ENCODE assay signal across 9 cellular contexts in genomic region chr5:135887447-135887864, GRCh38. TPM values are rescaled to one million over a fixed set of nuclear protein-coding genes. Genes with fewer than 3 reads are reported as not detected.
DNase-seq lines count a peak whose midpoint lies in the region; TF ChIP-seq lines count a peak whose summit lies in the region.
"Had no signal": no experiment of that assay in that cellular context is flagged by ENCODE, and none has a peak within 500 bp of the region (broad histone marks: within the 10 kb centered on the region; RNA-seq: fewer than 3 reads in every experiment).

No MANE protein-coding gene starts in this region.

- H3K27me3 ChIP-seq in GM23248 (replicated peaks; ENCODE audit: insufficient read depth) = no peaks in the 10 kb centered on the region
- no peaks in the 10 kb centered on the region for H3K27me3 ChIP-seq in KMS-11 (ENCODE audit: insufficient read depth, low read depth)
- H3K27me3 ChIP-seq in prostate gland (replicated peaks; ENCODE audit: insufficient read depth) = no peaks in the 10 kb centered on the region

- no peak overlapping the region for H3K27ac ChIP-seq in GM23248
- no peak overlapping the region for H3K27ac ChIP-seq in KMS-11
- no peak overlapping the region for H3K27ac ChIP-seq in RWPE1
- no peak overlapping the region for H3K27ac ChIP-seq in prostate gland

- no peaks in the 10 kb centered on the region for H3F3A ChIP-seq in GM23248 (ENCODE audit: insufficient read depth)

- TF ChIP-seq CTCF in KMS-11 (conservative IDR thresholded peaks at IDR 0.05; ENCODE audit: low read depth, low read length) = peak; percentile 88
- TF ChIP-seq CTCF in RWPE1 (conservative IDR thresholded peaks at IDR 0.05; ENCODE audit: low read depth) = peak; percentile 92
- TF ChIP-seq CTCF in prostate gland (IDR thresholded peaks at IDR 0.05) = peak; percentile 57 to 84 (median 77)

- H3K79me2 ChIP-seq in GM23248 (ENCODE audit: insufficient read depth) (no peaks in the 10 kb centered on the region), KMS-11 (ENCODE audit: insufficient read depth, low read depth) (no peaks in the 10 kb centered on the region)

- H3K4me1 ChIP-seq in GM23248 (ENCODE audit: insufficient read depth) (0 out of 2 replicates have a peak, but pooled peaks cover 6% of the 10 kb centered on the region), KMS-11 (ENCODE audit: low read depth, poor library complexity, severe bottlenecking) (peaks cover 41% of the 10 kb centered on the region), prostate gland (replicated peaks) (no peaks in the 10 kb centered on the region)

- peak overlapping the region; percentile 50 for H3K4me2 ChIP-seq in GM23248 (ENCODE audit: unreplicated experiment)
- peak overlapping the region; percentile 50; the same call in 1 of the 2 replicates for H3K4me2 ChIP-seq in KMS-11

- H3K9me2 ChIP-seq in GM23248 (ENCODE audit: insufficient read depth) = no peaks in the 10 kb centered on the region

- in situ Hi-C loops in GM23248 (cut with MboI) = loop anchor here (5.0 to 25.0 kb wide), 3 partner anchors 297 to 875 kb away; no protein-coding TSS in a partner anchor

- H4K20me1 ChIP-seq in GM23248 (ENCODE audit: insufficient read depth) (no peaks in the 10 kb centered on the region), KMS-11 (ENCODE audit: insufficient read depth) (no peaks in the 10 kb centered on the region)

- intact Hi-C loops in head of caudate nucleus (cut with DNase I) (loop anchor here (5.0 kb wide), 1 partner anchor 325 kb away; no protein-coding TSS in a partner anchor), prostate gland (cut with DNase I) (loop anchor here (5.0 kb wide), 3 partner anchors 60 to 325 kb away; no protein-coding TSS in a partner anchor)

- H3K4me3 ChIP-seq in GM23248 = no peak overlapping the region
- no peak overlapping the region for H3K4me3 ChIP-seq in KMS-11 (IDR thresholded peaks at IDR 0.05; ENCODE audit: insufficient read depth, low read depth, low read length)
- H3K4me3 ChIP-seq in prostate gland = no peak overlapping the region

- H3K36me3 ChIP-seq in GM23248 (ENCODE audit: low read depth) (no peaks in the 10 kb centered on the region), KMS-11 (ENCODE audit: insufficient read depth) (no peaks in the 10 kb centered on the region), prostate gland (no peaks in the 10 kb centered on the region)

- 15 to 16% methylated on average over 8 of the region's 8 CpGs for WGBS in GM23248 (ENCODE audit: low coverage in 1 of 2, low lambda C conversion rate in 2 of 2, missing lambda C conversion rate in 2 of 2), 2 experiments
- WGBS in prostate gland = 11% methylated on average over 8 of the region's 8 CpGs

- no peak overlapping the region for H3K9ac ChIP-seq in GM23248
- H3K9ac ChIP-seq in KMS-11 = no peak overlapping the region

- no peak for TF ChIP-seq POLR2A in prostate gland (IDR thresholded peaks at IDR 0.05)

- CTCF ChIA-PET in RWPE1 (lab: Yijun Ruan, JAX) = interaction anchor here (0.7 to 1.0 kb wide), 4 partner anchors 24 to 287 kb away, joined by 3 read pairs; no protein-coding TSS in a partner anchor

- H3K9me3 ChIP-seq in GM23248 (ENCODE audit: low read depth) (no peaks in the 10 kb centered on the region), prostate gland (no peaks in the 10 kb centered on the region)

- DNase-seq in GM03348 (ENCODE audit: low spot score) (peak; percentile 80), GM23248 (peak; percentile 78), RWPE1 (ENCODE audit: low spot score) (peak; percentile 80), head of caudate nucleus (peak; percentile 43 to 86 (median 70)), prostate gland (ENCODE audit: low spot score) (peak; percentile 63), mesenteric fat pad (ENCODE audit: low spot score) (no peak)
- peak; percentile 38 for DNase-seq in activated gamma-delta T cell treated with anti-CD3 and anti-CD28 coated beads, Interleukin-2, amount 50 U/mL, for 16 hours (ENCODE audit: low read depth)

- H2AFZ ChIP-seq in GM23248 (no peak overlapping the region), KMS-11 (ENCODE audit: low read depth) (peak overlapping the region; percentile 46; the same call in 1 of the 2 replicates)

- POLR2A ChIA-PET in RWPE1 (lab: Yijun Ruan, JAX; ENCODE audit: low non-redundant PET) = no interaction called here

RNA-seq across cellular contexts. Expression of gene IL9, which starts 8.2 kb away (rescaled TPM):
- not detected in 2 replicates for total RNA-seq in GM23248 (2014; rRNA removed; shearing (Covaris generic))
- not detected in 2 replicates for polyA plus RNA-seq in GM23248 (2016; fragmentation: Nextera tagmentation; extraction: Ambion mirVana)
- not detected for total RNA-seq in prostate gland
- not detected for total RNA-seq in mesenteric fat pad
- total RNA-seq: skeletal muscle tissue had no signal

RNA-seq across cellular contexts. Expression of gene SLC25A48, which starts 53.0 kb away (rescaled TPM):
- not detected in 2 replicates for total RNA-seq in GM23248 (2014; rRNA removed; shearing (Covaris generic))
- not detected in 2 replicates for polyA plus RNA-seq in GM23248 (2016; fragmentation: Nextera tagmentation; extraction: Ambion mirVana)
- total RNA-seq in prostate gland (under 1 TPM; 0.77 to 0.85 TPM), mesenteric fat pad (not detected)
